ENCODE assay signal across 36 cellular contexts in genomic region chr4:9866931-9867330, GRCh38.
"Had no signal": no experiment of that assay in that cellular context is flagged by ENCODE, and none has a peak within 500 bp of the region (broad histone marks: within the 10 kb centered on the region; RNA-seq: fewer than 3 reads in every experiment).

No MANE protein-coding gene starts in this region.

- H3K9me3 Mint-ChIP-seq: activated CD4-positive, alpha-beta memory T cell treated with anti-CD3 and anti-CD28 coated beads for 36 hours; activated CD4-positive, alpha-beta T cell treated with anti-CD3 and anti-CD28 coated beads, Interleukin-2, amount 10 ng/mL, durations not matched to agents 24 days and 14 days; activated CD8-positive, alpha-beta T cell treated with anti-CD3 and anti-CD28 coated beads for 36 hours; activated naive CD4-positive, alpha-beta T cell treated with anti-CD3 and anti-CD28 coated beads for 36 hours; activated naive CD4-positive, alpha-beta T cell treated with anti-CD3 and anti-CD28 coated beads, Interleukin-2, amount 50 U/mL, for 72 hours; activated naive CD8-positive, alpha-beta T cell treated with anti-CD3 and anti-CD28 coated beads for 36 hours; activated T-cell treated with anti-CD3 and anti-CD28 coated beads, Interleukin-2, amount 50 U/mL, for 4 hours; activated T-cell treated with anti-CD3 and anti-CD28 coated beads, Interleukin-2, amount 50 U/mL, for 72 hours; activated T-helper 1 cell treated with anti-CD3 and anti-CD28 coated beads, Interleukin-12 subunit alpha, Interleukin-12 subunit beta, Interleukin-2, Interleukin-4 antibody, amounts not matched to agents 30 ng/mL and 10 ng/mL and 1 ng/mL, durations not matched to agents 14 hours and 24 hours and 36 hours; activated T-helper 17 cell treated with anti-CD3 and anti-CD28 coated beads, Interleukin-2, amount 50 U/mL, for 72 hours; central memory CD8-positive, alpha-beta T cell; T-helper 1 cell treated with Interleukin-12 subunit alpha and Interleukin-12 subunit beta and Interleukin-4 antibody, amounts not matched to agents 30 μg/mL and 1 μg/mL, for 36 hours; T-helper 2 cell treated with Interferon-gamma antibody and Interleukin-4, amounts not matched to agents 5 μg/mL and 100 μg/mL, for 36 hours had no signal

- H3K4me1 Mint-ChIP-seq: activated B cell treated with CpG ODN at 0.5 μM for 24 hours; activated CD4-positive, alpha-beta T cell treated with anti-CD3 and anti-CD28 coated beads, Interleukin-2, amount 10 ng/mL, durations not matched to agents 24 days and 14 days; activated naive CD8-positive, alpha-beta T cell treated with anti-CD3 and anti-CD28 coated beads for 36 hours; activated T-helper 17 cell treated with anti-CD3 and anti-CD28 coated beads, Interleukin-2, amount 50 U/mL, for 72 hours; brain; central memory CD8-positive, alpha-beta T cell had no signal

- H3K27me3 ChIP-seq: adrenal gland, cardiac muscle cell had no signal

- H3K36me3 Mint-ChIP-seq: activated CD4-positive, alpha-beta memory T cell treated with anti-CD3 and anti-CD28 coated beads for 36 hours; activated naive CD4-positive, alpha-beta T cell treated with anti-CD3 and anti-CD28 coated beads, Interleukin-2, amount 50 U/mL, for 72 hours; activated naive CD8-positive, alpha-beta T cell treated with anti-CD3 and anti-CD28 coated beads for 36 hours; brain had no signal

- DNase-seq: activated B cell treated with CpG ODN at 0.5 μM for 24 hours; activated CD4-positive, alpha-beta memory T cell treated with anti-CD3 and anti-CD28 coated beads for 36 hours; activated CD4-positive, alpha-beta T cell treated with anti-CD3 and anti-CD28 coated beads for 4 hours; activated CD4-positive, alpha-beta T cell treated with anti-CD3 and anti-CD28 coated beads, Interleukin-2, amount 10 ng/mL, durations not matched to agents 24 days and 14 days; activated CD4-positive, alpha-beta T cell treated with anti-CD3 and anti-CD28 coated beads, Interleukin-2, amount 50 U/mL, for 1 hour; activated CD4-positive, alpha-beta T cell treated with anti-CD3 and anti-CD28 coated beads, Interleukin-2, amount 50 U/mL, for 4 hours; activated CD4-positive, CD25-positive, alpha-beta regulatory T cell treated with anti-CD3 and anti-CD28 coated beads, Interleukin-2, amount 50 U/mL, for 72 hours; activated CD8-positive, alpha-beta memory T cell treated with anti-CD3 and anti-CD28 coated beads, Interleukin-2, amount 50 U/mL, for 4 hours; activated CD8-positive, alpha-beta T cell treated with anti-CD3 and anti-CD28 coated beads for 36 hours; activated effector memory CD4-positive, alpha-beta T cell treated with anti-CD3 and anti-CD28 coated beads, Interleukin-2, amount 50 U/mL, for 16 hours; activated gamma-delta T cell treated with Interleukin-2 at 50 U/mL for 16 hours; activated naive CD4-positive, alpha-beta T cell; activated naive CD4-positive, alpha-beta T cell treated with anti-CD3 and anti-CD28 coated beads for 36 hours; activated naive CD4-positive, alpha-beta T cell treated with anti-CD3 and anti-CD28 coated beads, Interleukin-2, amount 50 U/mL, for 16 hours; activated naive CD8-positive, alpha-beta T cell treated with anti-CD3 and anti-CD28 coated beads for 36 hours; activated T-cell treated with anti-CD3 and anti-CD28 coated beads for 4 hours; activated T-cell treated with anti-CD3 and anti-CD28 coated beads, Interleukin-2, amount 50 U/mL, for 1 hour; activated T-cell treated with anti-CD3 and anti-CD28 coated beads, Interleukin-2, amount 50 U/mL, for 4 hours; activated T-cell treated with anti-CD3 and anti-CD28 coated beads, Interleukin-2, amount 50 U/mL, for 72 hours; adrenal gland; amniotic stem cell; aorta; caudate nucleus; cerebellar nuclear complex; T-helper 1 cell; T-helper 2 cell; T-helper 9 cell had no signal

- H3K27ac ChIP-seq: adrenal gland, cardiac muscle cell, VCaP had no signal

- H3K4me1 ChIP-seq: adrenal gland had no signal

- ATAC-seq: activated CD8-positive, alpha-beta T cell treated with anti-CD3 and anti-CD28 coated beads for 36 hours; activated naive CD4-positive, alpha-beta T cell treated with anti-CD3 and anti-CD28 coated beads, Interleukin-2, amount 50 U/mL, for 72 hours; activated T-cell treated with anti-CD3 and anti-CD28 coated beads, Interleukin-2, amount 50 U/mL, for 4 hours; activated T-cell treated with anti-CD3 and anti-CD28 coated beads, Interleukin-2, amount 50 U/mL, for 72 hours; activated T-helper 17 cell treated with anti-CD3 and anti-CD28 coated beads, Interleukin-2, amount 50 U/mL, for 72 hours had no signal

- H3K36me3 ChIP-seq: adrenal gland, cardiac muscle cell had no signal

- H3K9me3 ChIP-seq: adrenal gland had no signal

- H3K27me3 Mint-ChIP-seq: activated B cell treated with CpG ODN at 0.5 μM for 24 hours; activated CD4-positive, alpha-beta memory T cell treated with anti-CD3 and anti-CD28 coated beads for 36 hours; activated naive CD8-positive, alpha-beta T cell treated with anti-CD3 and anti-CD28 coated beads for 36 hours had no signal

- H3K4me3 Mint-ChIP-seq: activated B cell treated with CpG ODN at 0.5 μM for 24 hours; activated CD4-positive, alpha-beta memory T cell treated with anti-CD3 and anti-CD28 coated beads for 36 hours; activated CD4-positive, alpha-beta T cell treated with anti-CD3 and anti-CD28 coated beads, Interleukin-2, amount 10 ng/mL, durations not matched to agents 24 days and 14 days; activated CD8-positive, alpha-beta T cell treated with anti-CD3 and anti-CD28 coated beads for 36 hours; activated naive CD4-positive, alpha-beta T cell treated with anti-CD3 and anti-CD28 coated beads for 36 hours; activated naive CD8-positive, alpha-beta T cell treated with anti-CD3 and anti-CD28 coated beads for 36 hours; activated T-cell treated with anti-CD3 and anti-CD28 coated beads, Interleukin-2, amount 50 U/mL, for 4 hours; activated T-cell treated with anti-CD3 and anti-CD28 coated beads, Interleukin-2, amount 50 U/mL, for 72 hours; activated T-helper 1 cell treated with anti-CD3 and anti-CD28 coated beads, Interleukin-12 subunit alpha, Interleukin-12 subunit beta, Interleukin-2, Interleukin-4 antibody, amounts not matched to agents 30 ng/mL and 10 ng/mL and 1 ng/mL, durations not matched to agents 14 hours and 24 hours and 36 hours; activated T-helper 17 cell treated with anti-CD3 and anti-CD28 coated beads, Interleukin-2, amount 50 U/mL, for 72 hours; brain; central memory CD8-positive, alpha-beta T cell; T-helper 1 cell treated with Interleukin-12 subunit alpha and Interleukin-12 subunit beta and Interleukin-4 antibody, amounts not matched to agents 30 μg/mL and 1 μg/mL, for 36 hours; T-helper 2 cell treated with Interferon-gamma antibody and Interleukin-4, amounts not matched to agents 5 μg/mL and 100 μg/mL, for 36 hours had no signal

- H3K4me3 ChIP-seq: adrenal gland, cardiac muscle cell had no signal

- H3K27ac Mint-ChIP-seq: activated B cell treated with CpG ODN at 0.5 μM for 24 hours; activated CD4-positive, alpha-beta memory T cell treated with anti-CD3 and anti-CD28 coated beads for 36 hours; activated CD4-positive, alpha-beta T cell treated with anti-CD3 and anti-CD28 coated beads, Interleukin-2, amount 10 ng/mL, durations not matched to agents 24 days and 14 days; activated CD8-positive, alpha-beta T cell treated with anti-CD3 and anti-CD28 coated beads for 36 hours; activated naive CD4-positive, alpha-beta T cell treated with anti-CD3 and anti-CD28 coated beads for 36 hours; activated naive CD4-positive, alpha-beta T cell treated with anti-CD3 and anti-CD28 coated beads, Interleukin-2, amount 50 U/mL, for 72 hours; activated naive CD8-positive, alpha-beta T cell treated with anti-CD3 and anti-CD28 coated beads for 36 hours; activated T-cell treated with anti-CD3 and anti-CD28 coated beads, Interleukin-2, amount 50 U/mL, for 72 hours; activated T-helper 1 cell treated with anti-CD3 and anti-CD28 coated beads, Interleukin-12 subunit alpha, Interleukin-12 subunit beta, Interleukin-2, Interleukin-4 antibody, amounts not matched to agents 30 ng/mL and 10 ng/mL and 1 ng/mL, durations not matched to agents 14 hours and 24 hours and 36 hours; activated T-helper 17 cell treated with anti-CD3 and anti-CD28 coated beads, Interleukin-2, amount 50 U/mL, for 72 hours; brain; T-helper 1 cell treated with Interleukin-12 subunit alpha and Interleukin-12 subunit beta and Interleukin-4 antibody, amounts not matched to agents 30 μg/mL and 1 μg/mL, for 36 hours; T-helper 2 cell treated with Interferon-gamma antibody and Interleukin-4, amounts not matched to agents 5 μg/mL and 100 μg/mL, for 36 hours had no signal
